ENCODE assay signal across 13 cellular contexts in genomic region chr1:16151985-16152384, GRCh38. TPM values are rescaled to one million over a fixed set of nuclear protein-coding genes. Genes with fewer than 3 reads are reported as not detected.
DNase-seq lines count a peak whose midpoint lies in the region; ATAC-seq and TF ChIP-seq lines count a peak whose summit lies in the region.
"Had no signal": no experiment of that assay in that cellular context is flagged by ENCODE, and none has a peak within 500 bp of the region (broad histone marks: within the 10 kb centered on the region; RNA-seq: fewer than 3 reads in every experiment).

No MANE protein-coding gene starts in this region.

- peak overlapping the region; percentile 97 for H3K23ac ChIP-seq in IMR-90 (ENCODE audit: low read depth, low read length)
- H3K23ac ChIP-seq in mesenchymal stem cell (ENCODE audit: low read length in 2 of 2): peak overlapping the region in 1 of 2 experiments; percentile 63

- H3K4me2 ChIP-seq in IMR-90 (ENCODE audit: low read depth, low read length): 0 out of 2 replicates have a peak overlapping the region, but pooled peaks have one; percentile 2
- H3K4me2 ChIP-seq in mammary epithelial cell (ENCODE audit: insufficient read depth, low read depth, low read length): peak overlapping the region; percentile 69
- H3K4me2 ChIP-seq in mesenchymal stem cell (ENCODE audit: low read length, poor library complexity, severe bottlenecking): peak overlapping the region; percentile 33

- H3K9me3 ChIP-seq in IMR-90 (ENCODE audit: control insufficient read depth, insufficient read depth, low read length) (no peaks in the 10 kb centered on the region), mammary epithelial cell (replicated peaks; ENCODE audit: insufficient read depth, low read length) (no peaks in the 10 kb centered on the region), mesenchymal stem cell (ENCODE audit: control insufficient read depth, low read length) (no peaks in the 10 kb centered on the region), tibial artery (no peaks in the 10 kb centered on the region)

- H4K91ac ChIP-seq in IMR-90 (ENCODE audit: insufficient read depth, low read depth, low read length): peak overlapping the region; percentile 98
- H4K91ac ChIP-seq in mesenchymal stem cell (ENCODE audit: low read length): peak overlapping the region; percentile 86

- peak overlapping the region; percentile 90 to 97 for H4K8ac ChIP-seq in IMR-90 (ENCODE audit: low read depth in 2 of 2, low read length in 2 of 2)
- peak overlapping the region; percentile 84 for H4K8ac ChIP-seq in mesenchymal stem cell (ENCODE audit: low read length)

- H2BK15ac ChIP-seq in IMR-90 (ENCODE audit: low read depth, low read length) (peak overlapping the region; percentile 96; the same call in 1 of the 3 replicates), mesenchymal stem cell (ENCODE audit: low read depth, poor library complexity, severe bottlenecking) (peak overlapping the region; percentile 68)

- no peak for TF ChIP-seq POLR2A in IMR-90 (IDR thresholded peaks at IDR 0.05; ENCODE audit: low read depth, low read length)

- H3K9me1 ChIP-seq in IMR-90 (ENCODE audit: insufficient read depth, low read length): peaks cover 34% of the 10 kb centered on the region

- peak overlapping the region; percentile 88 for H2AK9ac ChIP-seq in IMR-90 (replicated peaks; ENCODE audit: low read depth, low read length, poor library complexity)

- peak overlapping the region; percentile 77; the same call in 1 of the 2 replicates for H3K56ac ChIP-seq in IMR-90 (ENCODE audit: extremely low read depth, insufficient read depth, low read length)

- H3K4me3 ChIP-seq in IMR-90 (ENCODE audit: insufficient read depth, low read depth, low read length) (no peak overlapping the region), mammary epithelial cell (replicated peaks in 1 of 3; ENCODE audit: insufficient read depth in 1 of 3, low read depth in 2 of 3, low read length in 3 of 3) (peak overlapping the region; percentile 4 to 97 (median 87)), mesenchymal stem cell (ENCODE audit: insufficient read depth in 1 of 2, low read depth in 1 of 2, low read length in 2 of 2) (peak overlapping the region in 1 of 2 experiments; percentile 7), tibial artery (peak overlapping the region in 1 of 2 donors; percentile 79)
- H3K4me3 ChIP-seq: GM12878 had no signal

- H3K4ac ChIP-seq in IMR-90 (ENCODE audit: low read depth, low read length): peak overlapping the region; percentile 95
- H3K4ac ChIP-seq in mesenchymal stem cell (ENCODE audit: low read depth in 1 of 2, low read length in 2 of 2): peak overlapping the region; percentile 42 to 91

- in situ Hi-C loops in IMR-90 (cut with MboI; ENCODE audit: low sequenced_read_pairs) (no loop called here), mammary epithelial cell (cut with MboI; ENCODE audit: low sequenced_read_pairs in 2 of 2) (loop anchor here in 1 of 2 donors (5.0 kb wide), 1 partner anchor 35 kb away; no protein-coding TSS in a partner anchor)

- BruUV-seq in IMR-90 (replicated peaks; lab: Mats Ljungman, UMichigan) (no TSS peak), mammary epithelial cell (replicated peaks; lab: Mats Ljungman, UMichigan) (no TSS peak)

- H2AFZ ChIP-seq in IMR-90 (replicated peaks; ENCODE audit: low read length, poor library complexity) (peak overlapping the region; percentile 35), mammary epithelial cell (ENCODE audit: low read depth, low read length) (no peak overlapping the region), mesenchymal stem cell (ENCODE audit: low read depth, low read length) (no peak overlapping the region)

- H3K4me1 ChIP-seq in IMR-90 (ENCODE audit: control insufficient read depth, insufficient read depth, low read length) (peaks cover 42% of the 10 kb centered on the region), mammary epithelial cell (ENCODE audit: insufficient read depth, low read length) (peaks cover 56% of the 10 kb centered on the region), mesenchymal stem cell (ENCODE audit: control insufficient read depth, insufficient read depth, low read depth, low read length) (peaks cover 53% of the 10 kb centered on the region), tibial artery (peaks cover 0 to 70% (median 45%) of the 10 kb centered on the region in 4 donors)

- H3K27ac ChIP-seq in IMR-90 (ENCODE audit: insufficient read depth, low read length) (peak overlapping the region; percentile 96), mammary epithelial cell (ENCODE audit: insufficient read depth, low read depth, low read length) (peak overlapping the region; percentile 15), mesenchymal stem cell (ENCODE audit: low read length, poor library complexity, severe bottlenecking) (peak overlapping the region; percentile 96), tibial artery (peak overlapping the region; percentile 41 to 49)
- H3K27ac ChIP-seq: VCaP had no signal

- H3K79me2 ChIP-seq in mammary epithelial cell (ENCODE audit: insufficient read depth, low read length): peaks cover 100% of the 10 kb centered on the region

- no peak for TF ChIP-seq RAD21 in IMR-90 (IDR thresholded peaks at IDR 0.05; ENCODE audit: low read length)

- H2BK120ac ChIP-seq in IMR-90 (ENCODE audit: low read depth, low read length) (peak overlapping the region; percentile 86), mesenchymal stem cell (ENCODE audit: low read depth, low read length) (peak overlapping the region; percentile 98)

- POLR2A ChIA-PET in IMR-90 (lab: Charles Lee; ENCODE audit: unreplicated experiment): interaction anchor here (0.9 kb wide), 1 partner anchor 29 kb away, joined by 3 read pairs; no protein-coding TSS in a partner anchor

- H3K14ac ChIP-seq in IMR-90 (replicated peaks; ENCODE audit: low read depth, low read length): peak overlapping the region; percentile 68
- peak overlapping the region in 1 of 2 experiments; percentile 45 for H3K14ac ChIP-seq in mesenchymal stem cell (ENCODE audit: low read length in 2 of 2)

- peak overlapping the region; percentile 99 for H4K5ac ChIP-seq in IMR-90 (ENCODE audit: low read depth, low read length)

- H2AK5ac ChIP-seq in IMR-90 (ENCODE audit: low read depth, low read length) (peak overlapping the region; percentile 99), mesenchymal stem cell (ENCODE audit: low read length, severe bottlenecking) (peak overlapping the region; percentile 89)

- H3K79me1 ChIP-seq in IMR-90 (ENCODE audit: low read depth in 1 of 2, low read length in 2 of 2) (peaks cover 14 to 75% of the 10 kb centered on the region in 2 experiments; a peak in 3 of 4 replicates), mesenchymal stem cell (replicated peaks; ENCODE audit: low read length, poor library complexity, severe bottlenecking) (no peaks in the 10 kb centered on the region)

- peak overlapping the region; percentile 53 for H3K9ac ChIP-seq in IMR-90 (ENCODE audit: low read depth, low read length)
- H3K9ac ChIP-seq in mammary epithelial cell (ENCODE audit: insufficient read depth, low read length): peak overlapping the region; percentile 56
- H3K9ac ChIP-seq in mesenchymal stem cell (ENCODE audit: low read length): no peak overlapping the region

- dilution Hi-C loops in IMR-90 (cut with HindIII; ENCODE audit: low sequenced_read_pairs, unreplicated experiment) (no loop called here), mammary epithelial cell (cut with HindIII; ENCODE audit: low sequenced_read_pairs) (no loop called here)

- CTCF ChIA-PET in IMR-90 (lab: Yijun Ruan, JAX): interaction anchor here (1.0 kb wide), 1 partner anchor 29 kb away, joined by 3 read pairs; no protein-coding TSS in a partner anchor
- CTCF ChIA-PET in mammary epithelial cell (lab: Charles Lee; ENCODE audit: low non-redundant PET): no interaction called here

- intact Hi-C loops in IMR-90 (cut with micrococcal nuclease): no loop called here
- intact Hi-C loops in mammary epithelial cell (cut with micrococcal nuclease): no loop called here
- intact Hi-C loops in tibial artery (cut with DNase I; ENCODE audit: low total_unique reads): loop anchor here (5.0 kb wide), 1 partner anchor 35 kb away; no protein-coding TSS in a partner anchor

- H3K36me3 ChIP-seq in IMR-90 (ENCODE audit: control insufficient read depth, insufficient read depth, low read length): peaks cover 36% of the 10 kb centered on the region
- peaks cover 36% of the 10 kb centered on the region for H3K36me3 ChIP-seq in mammary epithelial cell (ENCODE audit: insufficient read depth, low read length)
- H3K36me3 ChIP-seq in mesenchymal stem cell (ENCODE audit: control insufficient read depth in 1 of 2, insufficient read depth in 2 of 2, low read depth in 1 of 2, low read length in 2 of 2): peaks cover 23 to 56% of the 10 kb centered on the region in 2 experiments
- H3K36me3 ChIP-seq in tibial artery: peaks cover 0 to 29% (median 19%) of the 10 kb centered on the region in 3 donors

- WGBS in IMR-90 (ENCODE audit: extremely low coverage in 2 of 2, insufficient read length in 1 of 2), 2 experiments: 83% methylated on average over 1 of the region's 4 CpGs; no CpG with 5 or more reads in 1 of the 2 experiments
- 53% methylated on average over 4 of the region's 4 CpGs for WGBS in mammary epithelial cell (ENCODE audit: low coverage, missing lambda C conversion rate)
- WGBS in mesenchymal stem cell: 68% methylated on average over 4 of the region's 4 CpGs

- ATAC-seq in IMR-90 (ENCODE audit: low read depth) (no peak), GM21723 (IDR thresholded peaks at IDR 0.05; ENCODE audit: unreplicated experiment) (no peak)

- TF ChIP-seq CTCF in IMR-90 (conservative IDR thresholded peaks at IDR 0.05; ENCODE audit: low read depth, low read length): no peak
- no peak for TF ChIP-seq CTCF in mammary epithelial cell (conservative IDR thresholded peaks at IDR 0.05 in 1 of 2, IDR thresholded peaks at IDR 0.05 in 1 of 2; ENCODE audit: extremely low read depth in 1 of 2, insufficient read depth in 1 of 2, low read depth in 1 of 2, low read length in 2 of 2)
- no peak for TF ChIP-seq CTCF in tibial artery (IDR thresholded peaks at IDR 0.05)

- H2BK12ac ChIP-seq in mesenchymal stem cell (ENCODE audit: low read length in 2 of 2): peak overlapping the region; percentile 50 to 65

- no peak for DNase-seq in IMR-90
- no peak for DNase-seq in mammary epithelial cell
- DNase-seq in mesenchymal stem cell: no peak
- DNase-seq in tibial artery: no peak
- no peak for DNase-seq in SK-N-DZ (ENCODE audit: low spot score)
- DNase-seq in dedifferentiated amniotic fluid mesenchymal stem cell (ENCODE audit: extremely low spot score): no peak
- DNase-seq: activated T-cell treated with anti-CD3 and anti-CD28 coated beads, Interleukin-2, amount 50 U/mL, for 1 hour; cerebellar nuclear complex; head of caudate nucleus; NCI-H2029 treated with DMSO at 0.1 percent for 48 hours had no signal

- H3K27me3 ChIP-seq in IMR-90 (ENCODE audit: control insufficient read depth, insufficient read depth, low read length): no peaks in the 10 kb centered on the region
- H3K27me3 ChIP-seq in mammary epithelial cell (ENCODE audit: insufficient read depth, low read length): no peaks in the 10 kb centered on the region
- H3K27me3 ChIP-seq in mesenchymal stem cell (ENCODE audit: control insufficient read depth in 1 of 2, insufficient read depth in 1 of 2, low read length in 2 of 2): no peaks in the 10 kb centered on the region
- H3K27me3 ChIP-seq in tibial artery: no peaks in the 10 kb centered on the region

- peaks cover 13% of the 10 kb centered on the region for H4K20me1 ChIP-seq in IMR-90 (ENCODE audit: insufficient read depth, low read length)
- H4K20me1 ChIP-seq in mammary epithelial cell (ENCODE audit: insufficient read depth, low read length): peaks cover 2% of the 10 kb centered on the region

- H2BK20ac ChIP-seq in IMR-90 (ENCODE audit: low read depth, low read length): peak overlapping the region; percentile 91

- H3K18ac ChIP-seq in IMR-90 (ENCODE audit: low read depth, low read length) (peak overlapping the region; percentile 86), mesenchymal stem cell (ENCODE audit: low read depth in 1 of 2, low read length in 2 of 2) (peak overlapping the region; percentile 79 to 99)

- H2BK5ac ChIP-seq in IMR-90 (ENCODE audit: low read depth, low read length, poor library complexity, severe bottlenecking) (peak overlapping the region; percentile 99), mesenchymal stem cell (ENCODE audit: low read depth, low read length, poor library complexity, severe bottlenecking) (peak overlapping the region; percentile 92)

RNA-seq across cellular contexts. Expression of gene EPHA2, which starts 3.9 kb away (rescaled TPM):
- total RNA-seq in IMR-90 (2012; rRNA removed): 22.5 and 24.0 TPM in 2 replicates
- polyA plus RNA-seq in IMR-90 (2012; rRNA removed): 72.6 and 82.5 TPM in 2 replicates
- polyA plus RNA-seq in IMR-90 (2012; cell fraction: cytosol; rRNA removed): 65.8 and 89.5 TPM in 2 replicates
- polyA plus RNA-seq in IMR-90 (2012; cell fraction: nucleus; rRNA removed; ENCODE audit: low replicate concordance): 96.5 and 215 TPM in 2 replicates
- total RNA-seq in mammary epithelial cell: 100 to 1,000 TPM in 1 of 2 donors, 10 to 100 TPM in 1; 77.3 to 181 TPM
- polyA plus RNA-seq in mammary epithelial cell: 91.7 TPM
- 181 TPM for polyA minus RNA-seq in mammary epithelial cell
- polyA plus RNA-seq in mesenchymal stem cell (2013, experiment 1 of 2): 31.9 TPM
- 31.0 TPM for polyA plus RNA-seq in mesenchymal stem cell (2013, experiment 2 of 2)
- polyA plus RNA-seq in SK-N-DZ (2014; cell fraction: cytosol; rRNA removed): 0.08 TPM in 1 of 2 replicates, not detected in the other
- 0.05 TPM in 1 of 2 replicates, not detected in the other for polyA plus RNA-seq in SK-N-DZ (2014; cell fraction: nucleus; rRNA removed)

Comparison
In these comparisons a context has a peak if more than half of its experiments do, and no peak if none do; other contexts are left out.
1. H3K27ac ChIP-seq: peak in every context shown above with its lines; median percentile 96 in IMR-90; 96 in mesenchymal stem cell; 45 in tibial artery; 15 in mammary epithelial cell.
2. H3K4me2 ChIP-seq: peak in every context shown above with its lines; median percentile 69 in mammary epithelial cell; 33 in mesenchymal stem cell; 2 in IMR-90.